In the genomic region with DNA sequence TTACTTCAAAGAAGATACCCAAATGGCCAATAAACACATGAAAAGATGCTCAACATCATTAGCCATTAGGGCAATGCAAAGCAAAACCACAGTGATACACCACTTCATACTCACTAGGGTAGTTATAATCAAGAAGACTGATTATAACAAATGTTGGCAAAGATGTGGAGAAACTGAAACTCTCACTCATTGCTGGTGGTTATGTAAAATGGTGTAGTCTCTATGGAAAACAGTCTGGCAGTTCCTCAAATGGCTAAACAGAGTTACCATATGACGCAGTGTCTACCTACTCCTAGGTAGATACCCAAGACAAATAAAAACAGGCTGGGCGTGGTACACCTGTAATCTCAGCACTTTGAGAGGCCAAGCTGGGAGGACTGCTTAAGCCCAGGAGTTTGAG, we compare ENCODE assay signal across 1 cellular context.
TF ChIP-seq lines count a peak whose summit lies in the region.

No MANE protein-coding gene starts in this region.

TF ChIP-seq in GM12878, 131 proteins besides CTCF, POLR2A, EP300 and RAD21 (continued from another document):
- TF ChIP-seq, protein P1, sequence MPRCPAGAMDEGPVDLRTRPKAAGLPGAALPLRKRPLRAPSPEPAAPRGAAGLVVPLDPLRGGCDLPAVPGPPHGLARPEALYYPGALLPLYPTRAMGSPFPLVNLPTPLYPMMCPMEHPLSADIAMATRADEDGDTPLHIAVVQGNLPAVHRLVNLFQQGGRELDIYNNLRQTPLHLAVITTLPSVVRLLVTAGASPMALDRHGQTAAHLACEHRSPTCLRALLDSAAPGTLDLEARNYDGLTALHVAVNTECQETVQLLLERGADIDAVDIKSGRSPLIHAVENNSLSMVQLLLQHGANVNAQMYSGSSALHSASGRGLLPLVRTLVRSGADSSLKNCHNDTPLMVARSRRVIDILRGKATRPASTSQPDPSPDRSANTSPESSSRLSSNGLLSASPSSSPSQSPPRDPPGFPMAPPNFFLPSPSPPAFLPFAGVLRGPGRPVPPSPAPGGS (IDR thresholded peaks at IDR 0.05; ENCODE audit: borderline replicate concordance, insufficient read depth, low read depth, low read length, poor library complexity, severe bottlenecking), result peak; percentile 37
- TF ChIP-seq IRF4 (IDR thresholded peaks at IDR 0.05; ENCODE audit: low read depth, low read length), result no peak
- peak; percentile 80 for TF ChIP-seq ATF7 (IDR thresholded peaks at IDR 0.05; ENCODE audit: low read depth)
- no peak for TF ChIP-seq MYB (IDR thresholded peaks at IDR 0.05; ENCODE audit: borderline replicate concordance, low read depth, low read length)
